1 cellular context compared by ENCODE assay signal in the genomic region with DNA sequence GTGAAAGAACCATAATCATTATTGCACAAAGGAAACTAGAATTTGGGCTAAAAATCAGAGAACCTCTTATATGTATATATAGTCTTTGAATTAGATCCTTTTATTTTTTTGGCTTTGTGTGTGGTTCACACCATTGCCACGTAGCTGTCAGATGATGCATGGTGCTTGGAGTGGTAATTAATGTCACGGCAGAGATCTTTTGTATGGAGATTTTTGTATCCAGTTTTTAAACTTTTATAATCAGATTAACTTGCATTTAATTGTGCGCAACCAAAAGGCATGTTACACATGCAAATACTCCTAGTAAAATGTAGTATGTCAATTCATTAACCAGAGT.
TF ChIP-seq lines count a peak whose summit lies in the region.

No MANE protein-coding gene starts in this region.

TF ChIP-seq in HepG2, 621 proteins besides CTCF, POLR2A, EP300 and RAD21:
- peak; percentile 5; the same call in 1 of the 2 replicates for TF ChIP-seq MIXL1 (CRISPR knock-in tag; IDR thresholded peaks at IDR 0.05)
- TF ChIP-seq ZBTB37 (CRISPR knock-in tag; IDR thresholded peaks at IDR 0.05) = no peak
